In the genomic region with DNA sequence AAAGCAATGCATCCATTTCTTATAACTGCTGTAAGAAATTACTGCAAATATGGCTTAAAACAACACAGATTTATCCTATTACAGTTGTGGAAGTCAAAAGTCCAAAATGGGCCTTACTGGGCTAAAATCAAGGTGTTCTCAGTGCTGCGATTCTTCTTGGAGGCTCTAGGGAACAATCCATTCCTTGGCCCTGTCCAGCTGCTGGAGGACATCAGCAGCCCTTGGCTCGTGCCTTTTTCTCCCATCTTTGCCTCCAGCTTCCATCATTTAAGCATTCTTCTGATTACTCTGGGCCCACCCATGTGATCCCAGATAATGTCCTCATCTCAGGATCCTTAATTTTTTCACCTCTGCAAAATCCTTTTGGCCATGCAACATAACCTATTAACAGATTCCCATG, we compare ENCODE assay signal across 32 cellular contexts.
"Had no signal": no experiment of that assay in that cellular context is flagged by ENCODE, and none has a peak within 500 bp of the region (broad histone marks: within the 10 kb centered on the region; RNA-seq: fewer than 3 reads in every experiment).

No MANE protein-coding gene starts in this region.

- H3K36me3 Mint-ChIP-seq: immature natural killer cell; memory B cell; naive thymus-derived CD4-positive, alpha-beta T cell; neural progenitor cell had no signal

- H3K27ac ChIP-seq: dorsolateral prefrontal cortex, epithelial cell of prostate, gastrocnemius medialis, neural progenitor cell, prostate gland, right atrium auricular region, thyroid gland had no signal

- DNase-seq: dorsolateral prefrontal cortex; effector CD4-positive, alpha-beta T cell; endodermal cell; foreskin fibroblast; gastrocnemius medialis; head of caudate nucleus; immature natural killer cell; islet precursor cell; kidney glomerular epithelial cell; left colon; left ventricle myocardium superior; midbrain; naive thymus-derived CD4-positive, alpha-beta T cell; nucleus accumbens; stimulated activated CD4-positive, alpha-beta T cell treated with anti-CD3 and anti-CD28 coated beads, Interleukin-12 subunit alpha, Interleukin-12 subunit beta, amount 100 ng/mL, for 4 hours; stimulated activated CD4-positive, alpha-beta T cell treated with anti-CD3 and anti-CD28 coated beads, Interleukin-1b, Interleukin-23, amount 100 ng/mL, for 48 hours; stimulated activated CD4-positive, alpha-beta T cell treated with anti-CD3 and anti-CD28 coated beads, Interleukin-4, amount 100 ng/mL, for 1 hour; stimulated activated CD8-positive, alpha-beta memory T cell treated with anti-CD3 and anti-CD28 coated beads, Interleukin-4, amount 100 ng/mL, for 48 hours; stimulated activated naive CD4-positive, alpha-beta T cell; stimulated activated naive CD8-positive, alpha-beta T cell treated with anti-CD3 and anti-CD28 coated beads, Interleukin-15, amount 100 ng/mL, for 72 hours; thyroid gland; trophoblast cell had no signal

- H3K9ac ChIP-seq: neural progenitor cell had no signal

- ATAC-seq: esophagus mucosa; gastrocnemius medialis; left colon; left ventricle myocardium superior; naive thymus-derived CD4-positive, alpha-beta T cell; sciatic nerve; stimulated activated naive CD8-positive, alpha-beta T cell treated with anti-CD3 and anti-CD28 coated beads, Interleukin-15, amount 100 ng/mL, for 72 hours had no signal

- H3K4me3 Mint-ChIP-seq: endodermal cell; immature natural killer cell; memory B cell; naive thymus-derived CD4-positive, alpha-beta T cell; nephron; neural progenitor cell; stimulated activated naive CD8-positive, alpha-beta T cell treated with anti-CD3 and anti-CD28 coated beads, Interleukin-15, amount 100 ng/mL, for 72 hours had no signal

- H3K27ac Mint-ChIP-seq: endodermal cell; immature natural killer cell; memory B cell; naive thymus-derived CD4-positive, alpha-beta T cell; nephron; neural progenitor cell; stimulated activated naive CD8-positive, alpha-beta T cell treated with anti-CD3 and anti-CD28 coated beads, Interleukin-15, amount 100 ng/mL, for 72 hours had no signal

- H3K9me3 Mint-ChIP-seq: endodermal cell; nephron; neural progenitor cell; stimulated activated naive CD8-positive, alpha-beta T cell treated with anti-CD3 and anti-CD28 coated beads, Interleukin-15, amount 100 ng/mL, for 72 hours had no signal

- H3K9me3 ChIP-seq: gastrocnemius medialis, prostate gland, right atrium auricular region, thyroid gland had no signal

- H3K4me2 ChIP-seq: neural progenitor cell, smooth muscle cell had no signal

- H3K4me1 Mint-ChIP-seq: immature natural killer cell; memory B cell; naive thymus-derived CD4-positive, alpha-beta T cell; neural progenitor cell; stimulated activated naive CD8-positive, alpha-beta T cell treated with anti-CD3 and anti-CD28 coated beads, Interleukin-15, amount 100 ng/mL, for 72 hours had no signal

- H3K4me3 ChIP-seq: dorsolateral prefrontal cortex, gastrocnemius medialis, lung, neural progenitor cell, prostate gland, right atrium auricular region, smooth muscle cell, thyroid gland had no signal

- H3K27me3 Mint-ChIP-seq: memory B cell; stimulated activated naive CD8-positive, alpha-beta T cell treated with anti-CD3 and anti-CD28 coated beads, Interleukin-15, amount 100 ng/mL, for 72 hours had no signal

- H3K4me1 ChIP-seq: gastrocnemius medialis, neural progenitor cell, prostate gland, right atrium auricular region, thyroid gland had no signal

- H3K36me3 ChIP-seq: gastrocnemius medialis, neural progenitor cell, prostate gland, right atrium auricular region, thyroid gland had no signal

- H3K27me3 ChIP-seq: dorsolateral prefrontal cortex, gastrocnemius medialis, neural progenitor cell, right atrium auricular region, thyroid gland had no signal
